In genomic region chr3:45644467-45645201, GRCh38 we compare ENCODE assay signal across 1 cellular context.
TF ChIP-seq lines count a peak whose summit lies in the region.

No MANE protein-coding gene starts in this region.

TF ChIP-seq in H1, 55 proteins besides CTCF, POLR2A, EP300 and RAD21:
- TF ChIP-seq PHF8 (conservative IDR thresholded peaks at IDR 0.05; ENCODE audit: low read depth, low read length) (no peak), CBX8 (IDR thresholded peaks at IDR 0.05; ENCODE audit: borderline replicate concordance, low read depth, low read length) (no peak), ATF2 (IDR thresholded peaks at IDR 0.05; ENCODE audit: low read length) (no peak), RFX5 (IDR thresholded peaks at IDR 0.05; ENCODE audit: borderline replicate concordance, low read depth, low read length) (no peak), RNF2 (IDR thresholded peaks at IDR 0.05; ENCODE audit: borderline replicate concordance, low read depth, low read length, missing control alignments, poor library complexity, severe bottlenecking) (no peak), SIN3A (conservative IDR thresholded peaks at IDR 0.05 in 1 of 2, IDR thresholded peaks at IDR 0.05 in 1 of 2; ENCODE audit: low read depth in 1 of 2, low read length in 2 of 2) (no peak), E2F6 (IDR thresholded peaks at IDR 0.05) (no peak), ZNF274 (IDR thresholded peaks at IDR 0.05; ENCODE audit: borderline replicate concordance, extremely low read depth, low read length) (no peak), POLR2AphosphoS5 (IDR thresholded peaks at IDR 0.05; ENCODE audit: low read depth, low read length) (no peak), GTF2F1 (IDR thresholded peaks at IDR 0.05; ENCODE audit: borderline replicate concordance, low read depth, low read length) (no peak), USF2 (IDR thresholded peaks at IDR 0.05; ENCODE audit: low read length) (no peak), HDAC6 (IDR thresholded peaks at IDR 0.05; ENCODE audit: low read depth, low read length) (no peak), TCF12 (IDR thresholded peaks at IDR 0.05; ENCODE audit: low read depth, low read length) (no peak), ASH2L (IDR thresholded peaks at IDR 0.05; ENCODE audit: low read length) (no peak)
